ENCODE assay signal across 1 cellular context in the genomic region with DNA sequence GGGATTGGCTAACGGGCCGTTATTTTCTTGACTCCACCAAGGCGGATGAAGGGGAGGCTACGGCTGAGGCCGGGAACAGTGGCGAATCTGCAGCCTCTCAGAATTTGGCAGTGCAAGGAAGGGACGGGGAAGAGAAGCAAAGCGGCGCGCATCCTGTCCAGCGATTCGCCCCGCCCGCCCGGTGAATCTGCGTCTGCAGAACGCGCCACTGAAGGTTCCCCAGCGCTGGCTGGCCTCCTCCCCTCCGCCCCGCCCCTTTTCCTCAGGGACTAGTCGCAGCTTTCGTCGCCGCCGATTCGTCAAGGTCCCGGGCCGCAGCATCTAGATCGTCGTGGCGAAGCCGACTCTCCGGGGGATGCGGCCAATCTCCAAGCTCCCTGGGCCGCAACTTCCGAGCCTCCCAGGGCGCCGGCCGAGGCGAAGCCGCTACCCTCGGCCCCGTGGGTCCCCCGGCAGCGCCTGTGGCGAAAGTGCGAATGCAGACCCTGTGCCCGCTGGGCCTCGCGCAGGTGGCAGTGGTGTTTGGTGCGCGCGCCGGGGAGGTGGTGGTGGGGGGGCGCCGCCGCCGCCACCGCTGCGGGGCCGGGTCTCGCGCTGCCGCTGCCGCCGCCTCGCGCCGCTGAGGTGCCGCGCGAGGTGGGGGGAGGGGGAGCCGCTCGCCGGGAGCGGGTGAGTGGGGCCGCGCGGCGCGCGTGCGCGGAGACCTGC.
A peak's percentile ranks its signal among the peaks of the same experiment; 100 is the strongest.
TF ChIP-seq lines count a peak whose summit lies in the region.

A gene (plus strand): TSS at position 299 of the 708 bp plus-strand sequence. CDS start 978 bp downstream, outside the sequence.

TF ChIP-seq in K562, 482 proteins besides CTCF, POLR2A, EP300 and RAD21 (continued from another document and continues in another):
- TF ChIP-seq, protein P1, sequence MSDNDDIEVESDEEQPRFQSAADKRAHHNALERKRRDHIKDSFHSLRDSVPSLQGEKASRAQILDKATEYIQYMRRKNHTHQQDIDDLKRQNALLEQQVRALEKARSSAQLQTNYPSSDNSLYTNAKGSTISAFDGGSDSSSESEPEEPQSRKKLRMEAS (CRISPR knock-in tag; IDR thresholded peaks at IDR 0.05) = peak; percentile 73
- TF ChIP-seq KLF6 (CRISPR knock-in tag; IDR thresholded peaks at IDR 0.05; ENCODE audit: borderline replicate concordance) (no peak), NFE2L1 (tag; IDR thresholded peaks at IDR 0.05; ENCODE audit: borderline replicate concordance, low read depth) (no peak), RHOXF2B (CRISPR knock-in tag; conservative IDR thresholded peaks at IDR 0.05) (no peak; the same call in 1 of the 2 replicates), TAF1 (IDR thresholded peaks at IDR 0.05; ENCODE audit: control insufficient read depth, extremely low read depth, insufficient read depth, low read length, severe bottlenecking) (peak; percentile 51), SOX6 (IDR thresholded peaks at IDR 0.05) (peak; percentile 96), GTF2F1 (IDR thresholded peaks at IDR 0.05; ENCODE audit: low read depth, low read length) (no peak), YY1 (IDR thresholded peaks at IDR 0.05; ENCODE audit: borderline replicate concordance in 1 of 3, control insufficient read depth in 1 of 3, extremely low read depth in 1 of 3, insufficient read depth in 3 of 3, insufficient read length in 1 of 3, insufficient replicate concordance in 2 of 3, low read depth in 1 of 3, low read length in 2 of 3) (peak in 1 of 3 experiments; percentile 44), CC2D1A (IDR thresholded peaks at IDR 0.05) (no peak), WHSC1 (IDR thresholded peaks at IDR 0.05; ENCODE audit: low read length) (no peak), ZNF778 (CRISPR knock-in tag; IDR thresholded peaks at IDR 0.05) (no peak), HDAC3 (IDR thresholded peaks at IDR 0.05; ENCODE audit: borderline replicate concordance, partially characterized antibody) (no peak), ZNF121 (CRISPR knock-in tag; conservative IDR thresholded peaks at IDR 0.05) (no peak), SAFB2 (IDR thresholded peaks at IDR 0.05; ENCODE audit: borderline replicate concordance, low read depth, low read length, severe bottlenecking) (no peak), XRCC3 (IDR thresholded peaks at IDR 0.05) (no peak), ZEB2 (IDR thresholded peaks at IDR 0.05) (peak; percentile 100), ETS2 (tag; IDR thresholded peaks at IDR 0.05; ENCODE audit: borderline replicate concordance, poor library complexity, severe bottlenecking) (no peak), ZC3H11A (IDR thresholded peaks at IDR 0.05; ENCODE audit: low read depth, low read length) (no peak), PHF21A (IDR thresholded peaks at IDR 0.05; ENCODE audit: borderline replicate concordance, low read depth) (no peak), HLTF (IDR thresholded peaks at IDR 0.05) (peak; percentile 34; the same call in 1 of the 2 replicates), BCL6 (CRISPR knock-in tag; IDR thresholded peaks at IDR 0.05) (no peak), ZKSCAN8 (CRISPR knock-in tag; IDR thresholded peaks at IDR 0.05) (no peak), ZNF324 (CRISPR knock-in tag; IDR thresholded peaks at IDR 0.05) (no peak), DPF2 (IDR thresholded peaks at IDR 0.05) (no peak), SMARCB1 (IDR thresholded peaks at IDR 0.05; ENCODE audit: insufficient read length, low read depth) (no peak)
- TF ChIP-seq, protein P2, sequence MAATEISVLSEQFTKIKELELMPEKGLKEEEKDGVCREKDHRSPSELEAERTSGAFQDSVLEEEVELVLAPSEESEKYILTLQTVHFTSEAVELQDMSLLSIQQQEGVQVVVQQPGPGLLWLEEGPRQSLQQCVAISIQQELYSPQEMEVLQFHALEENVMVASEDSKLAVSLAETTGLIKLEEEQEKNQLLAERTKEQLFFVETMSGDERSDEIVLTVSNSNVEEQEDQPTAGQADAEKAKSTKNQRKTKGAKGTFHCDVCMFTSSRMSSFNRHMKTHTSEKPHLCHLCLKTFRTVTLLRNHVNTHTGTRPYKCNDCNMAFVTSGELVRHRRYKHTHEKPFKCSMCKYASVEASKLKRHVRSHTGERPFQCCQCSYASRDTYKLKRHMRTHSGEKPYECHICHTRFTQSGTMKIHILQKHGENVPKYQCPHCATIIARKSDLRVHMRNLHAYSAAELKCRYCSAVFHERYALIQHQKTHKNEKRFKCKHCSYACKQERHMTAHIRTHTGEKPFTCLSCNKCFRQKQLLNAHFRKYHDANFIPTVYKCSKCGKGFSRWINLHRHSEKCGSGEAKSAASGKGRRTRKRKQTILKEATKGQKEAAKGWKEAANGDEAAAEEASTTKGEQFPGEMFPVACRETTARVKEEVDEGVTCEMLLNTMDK (IDR thresholded peaks at IDR 0.05; ENCODE audit: borderline replicate concordance, insufficient read depth, low read depth, low read length, poor library complexity, severe bottlenecking) = no peak
- TF ChIP-seq, protein P3, sequence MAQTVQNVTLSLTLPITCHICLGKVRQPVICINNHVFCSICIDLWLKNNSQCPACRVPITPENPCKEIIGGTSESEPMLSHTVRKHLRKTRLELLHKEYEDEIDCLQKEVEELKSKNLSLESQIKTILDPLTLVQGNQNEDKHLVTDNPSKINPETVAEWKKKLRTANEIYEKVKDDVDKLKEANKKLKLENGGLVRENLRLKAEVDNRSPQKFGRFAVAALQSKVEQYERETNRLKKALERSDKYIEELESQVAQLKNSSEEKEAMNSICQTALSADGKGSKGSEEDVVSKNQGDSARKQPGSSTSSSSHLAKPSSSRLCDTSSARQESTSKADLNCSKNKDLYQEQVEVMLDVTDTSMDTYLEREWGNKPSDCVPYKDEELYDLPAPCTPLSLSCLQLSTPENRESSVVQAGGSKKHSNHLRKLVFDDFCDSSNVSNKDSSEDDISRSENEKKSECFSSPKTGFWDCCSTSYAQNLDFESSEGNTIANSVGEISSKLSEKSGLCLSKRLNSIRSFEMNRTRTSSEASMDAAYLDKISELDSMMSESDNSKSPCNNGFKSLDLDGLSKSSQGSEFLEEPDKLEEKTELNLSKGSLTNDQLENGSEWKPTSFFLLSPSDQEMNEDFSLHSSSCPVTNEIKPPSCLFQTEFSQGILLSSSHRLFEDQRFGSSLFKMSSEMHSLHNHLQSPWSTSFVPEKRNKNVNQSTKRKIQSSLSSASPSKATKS (CRISPR knock-in tag; IDR thresholded peaks at IDR 0.05) = no peak
- TF ChIP-seq, protein P4, sequence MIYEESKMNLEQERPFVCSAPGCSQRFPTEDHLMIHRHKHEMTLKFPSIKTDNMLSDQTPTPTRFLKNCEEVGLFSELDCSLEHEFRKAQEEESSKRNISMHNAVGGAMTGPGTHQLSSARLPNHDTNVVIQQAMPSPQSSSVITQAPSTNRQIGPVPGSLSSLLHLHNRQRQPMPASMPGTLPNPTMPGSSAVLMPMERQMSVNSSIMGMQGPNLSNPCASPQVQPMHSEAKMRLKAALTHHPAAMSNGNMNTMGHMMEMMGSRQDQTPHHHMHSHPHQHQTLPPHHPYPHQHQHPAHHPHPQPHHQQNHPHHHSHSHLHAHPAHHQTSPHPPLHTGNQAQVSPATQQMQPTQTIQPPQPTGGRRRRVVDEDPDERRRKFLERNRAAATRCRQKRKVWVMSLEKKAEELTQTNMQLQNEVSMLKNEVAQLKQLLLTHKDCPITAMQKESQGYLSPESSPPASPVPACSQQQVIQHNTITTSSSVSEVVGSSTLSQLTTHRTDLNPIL (CRISPR knock-in tag; IDR thresholded peaks at IDR 0.05) = no peak
- TF ChIP-seq, protein P5, sequence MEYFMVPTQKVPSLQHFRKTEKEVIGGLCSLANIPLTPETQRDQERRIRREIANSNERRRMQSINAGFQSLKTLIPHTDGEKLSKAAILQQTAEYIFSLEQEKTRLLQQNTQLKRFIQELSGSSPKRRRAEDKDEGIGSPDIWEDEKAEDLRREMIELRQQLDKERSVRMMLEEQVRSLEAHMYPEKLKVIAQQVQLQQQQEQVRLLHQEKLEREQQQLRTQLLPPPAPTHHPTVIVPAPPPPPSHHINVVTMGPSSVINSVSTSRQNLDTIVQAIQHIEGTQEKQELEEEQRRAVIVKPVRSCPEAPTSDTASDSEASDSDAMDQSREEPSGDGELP (CRISPR knock-in tag; IDR thresholded peaks at IDR 0.05; ENCODE audit: borderline replicate concordance) = peak; percentile 88
- TF ChIP-seq, protein P6, sequence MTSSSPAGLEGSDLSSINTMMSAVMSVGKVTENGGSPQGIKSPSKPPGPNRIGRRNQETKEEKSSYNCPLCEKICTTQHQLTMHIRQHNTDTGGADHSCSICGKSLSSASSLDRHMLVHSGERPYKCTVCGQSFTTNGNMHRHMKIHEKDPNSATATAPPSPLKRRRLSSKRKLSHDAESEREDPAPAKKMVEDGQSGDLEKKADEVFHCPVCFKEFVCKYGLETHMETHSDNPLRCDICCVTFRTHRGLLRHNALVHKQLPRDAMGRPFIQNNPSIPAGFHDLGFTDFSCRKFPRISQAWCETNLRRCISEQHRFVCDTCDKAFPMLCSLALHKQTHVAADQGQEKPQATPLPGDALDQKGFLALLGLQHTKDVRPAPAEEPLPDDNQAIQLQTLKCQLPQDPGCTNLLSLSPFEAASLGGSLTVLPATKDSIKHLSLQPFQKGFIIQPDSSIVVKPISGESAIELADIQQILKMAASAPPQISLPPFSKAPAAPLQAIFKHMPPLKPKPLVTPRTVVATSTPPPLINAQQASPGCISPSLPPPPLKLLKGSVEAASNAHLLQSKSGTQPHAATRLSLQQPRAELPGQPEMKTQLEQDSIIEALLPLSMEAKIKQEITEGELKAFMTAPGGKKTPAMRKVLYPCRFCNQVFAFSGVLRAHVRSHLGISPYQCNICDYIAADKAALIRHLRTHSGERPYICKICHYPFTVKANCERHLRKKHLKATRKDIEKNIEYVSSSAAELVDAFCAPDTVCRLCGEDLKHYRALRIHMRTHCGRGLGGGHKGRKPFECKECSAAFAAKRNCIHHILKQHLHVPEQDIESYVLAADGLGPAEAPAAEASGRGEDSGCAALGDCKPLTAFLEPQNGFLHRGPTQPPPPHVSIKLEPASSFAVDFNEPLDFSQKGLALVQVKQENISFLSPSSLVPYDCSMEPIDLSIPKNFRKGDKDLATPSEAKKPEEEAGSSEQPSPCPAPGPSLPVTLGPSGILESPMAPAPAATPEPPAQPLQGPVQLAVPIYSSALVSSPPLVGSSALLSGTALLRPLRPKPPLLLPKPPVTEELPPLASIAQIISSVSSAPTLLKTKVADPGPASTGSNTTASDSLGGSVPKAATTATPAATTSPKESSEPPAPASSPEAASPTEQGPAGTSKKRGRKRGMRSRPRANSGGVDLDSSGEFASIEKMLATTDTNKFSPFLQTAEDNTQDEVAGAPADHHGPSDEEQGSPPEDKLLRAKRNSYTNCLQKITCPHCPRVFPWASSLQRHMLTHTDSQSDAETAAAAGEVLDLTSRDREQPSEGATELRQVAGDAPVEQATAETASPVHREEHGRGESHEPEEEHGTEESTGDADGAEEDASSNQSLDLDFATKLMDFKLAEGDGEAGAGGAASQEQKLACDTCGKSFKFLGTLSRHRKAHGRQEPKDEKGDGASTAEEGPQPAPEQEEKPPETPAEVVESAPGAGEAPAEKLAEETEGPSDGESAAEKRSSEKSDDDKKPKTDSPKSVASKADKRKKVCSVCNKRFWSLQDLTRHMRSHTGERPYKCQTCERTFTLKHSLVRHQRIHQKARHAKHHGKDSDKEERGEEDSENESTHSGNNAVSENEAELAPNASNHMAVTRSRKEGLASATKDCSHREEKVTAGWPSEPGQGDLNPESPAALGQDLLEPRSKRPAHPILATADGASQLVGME (CRISPR knock-in tag; IDR thresholded peaks at IDR 0.05) = no peak
- TF ChIP-seq, protein P7, sequence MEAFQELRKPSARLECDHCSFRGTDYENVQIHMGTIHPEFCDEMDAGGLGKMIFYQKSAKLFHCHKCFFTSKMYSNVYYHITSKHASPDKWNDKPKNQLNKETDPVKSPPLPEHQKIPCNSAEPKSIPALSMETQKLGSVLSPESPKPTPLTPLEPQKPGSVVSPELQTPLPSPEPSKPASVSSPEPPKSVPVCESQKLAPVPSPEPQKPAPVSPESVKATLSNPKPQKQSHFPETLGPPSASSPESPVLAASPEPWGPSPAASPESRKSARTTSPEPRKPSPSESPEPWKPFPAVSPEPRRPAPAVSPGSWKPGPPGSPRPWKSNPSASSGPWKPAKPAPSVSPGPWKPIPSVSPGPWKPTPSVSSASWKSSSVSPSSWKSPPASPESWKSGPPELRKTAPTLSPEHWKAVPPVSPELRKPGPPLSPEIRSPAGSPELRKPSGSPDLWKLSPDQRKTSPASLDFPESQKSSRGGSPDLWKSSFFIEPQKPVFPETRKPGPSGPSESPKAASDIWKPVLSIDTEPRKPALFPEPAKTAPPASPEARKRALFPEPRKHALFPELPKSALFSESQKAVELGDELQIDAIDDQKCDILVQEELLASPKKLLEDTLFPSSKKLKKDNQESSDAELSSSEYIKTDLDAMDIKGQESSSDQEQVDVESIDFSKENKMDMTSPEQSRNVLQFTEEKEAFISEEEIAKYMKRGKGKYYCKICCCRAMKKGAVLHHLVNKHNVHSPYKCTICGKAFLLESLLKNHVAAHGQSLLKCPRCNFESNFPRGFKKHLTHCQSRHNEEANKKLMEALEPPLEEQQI (IDR thresholded peaks at IDR 0.05) = no peak
- TF ChIP-seq, protein P8, sequence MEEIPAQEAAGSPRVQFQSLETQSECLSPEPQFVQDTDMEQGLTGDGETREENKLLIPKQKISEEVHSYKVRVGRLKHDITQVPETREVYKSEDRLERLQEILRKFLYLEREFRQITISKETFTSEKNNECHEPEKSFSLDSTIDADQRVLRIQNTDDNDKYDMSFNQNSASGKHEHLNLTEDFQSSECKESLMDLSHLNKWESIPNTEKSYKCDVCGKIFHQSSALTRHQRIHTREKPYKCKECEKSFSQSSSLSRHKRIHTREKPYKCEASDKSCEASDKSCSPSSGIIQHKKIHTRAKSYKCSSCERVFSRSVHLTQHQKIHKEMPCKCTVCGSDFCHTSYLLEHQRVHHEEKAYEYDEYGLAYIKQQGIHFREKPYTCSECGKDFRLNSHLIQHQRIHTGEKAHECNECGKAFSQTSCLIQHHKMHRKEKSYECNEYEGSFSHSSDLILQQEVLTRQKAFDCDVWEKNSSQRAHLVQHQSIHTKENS (CRISPR knock-in tag; IDR thresholded peaks at IDR 0.05) = no peak
- TF ChIP-seq, protein P9, sequence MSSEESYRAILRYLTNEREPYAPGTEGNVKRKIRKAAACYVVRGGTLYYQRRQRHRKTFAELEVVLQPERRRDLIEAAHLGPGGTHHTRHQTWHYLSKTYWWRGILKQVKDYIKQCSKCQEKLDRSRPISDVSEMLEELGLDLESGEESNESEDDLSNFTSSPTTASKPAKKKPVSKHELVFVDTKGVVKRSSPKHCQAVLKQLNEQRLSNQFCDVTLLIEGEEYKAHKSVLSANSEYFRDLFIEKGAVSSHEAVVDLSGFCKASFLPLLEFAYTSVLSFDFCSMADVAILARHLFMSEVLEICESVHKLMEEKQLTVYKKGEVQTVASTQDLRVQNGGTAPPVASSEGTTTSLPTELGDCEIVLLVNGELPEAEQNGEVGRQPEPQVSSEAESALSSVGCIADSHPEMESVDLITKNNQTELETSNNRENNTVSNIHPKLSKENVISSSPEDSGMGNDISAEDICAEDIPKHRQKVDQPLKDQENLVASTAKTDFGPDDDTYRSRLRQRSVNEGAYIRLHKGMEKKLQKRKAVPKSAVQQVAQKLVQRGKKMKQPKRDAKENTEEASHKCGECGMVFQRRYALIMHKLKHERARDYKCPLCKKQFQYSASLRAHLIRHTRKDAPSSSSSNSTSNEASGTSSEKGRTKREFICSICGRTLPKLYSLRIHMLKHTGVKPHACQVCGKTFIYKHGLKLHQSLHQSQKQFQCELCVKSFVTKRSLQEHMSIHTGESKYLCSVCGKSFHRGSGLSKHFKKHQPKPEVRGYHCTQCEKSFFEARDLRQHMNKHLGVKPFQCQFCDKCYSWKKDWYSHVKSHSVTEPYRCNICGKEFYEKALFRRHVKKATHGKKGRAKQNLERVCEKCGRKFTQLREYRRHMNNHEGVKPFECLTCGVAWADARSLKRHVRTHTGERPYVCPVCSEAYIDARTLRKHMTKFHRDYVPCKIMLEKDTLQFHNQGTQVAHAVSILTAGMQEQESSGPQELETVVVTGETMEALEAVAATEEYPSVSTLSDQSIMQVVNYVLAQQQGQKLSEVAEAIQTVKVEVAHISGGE (CRISPR knock-in tag; IDR thresholded peaks at IDR 0.05) = peak; percentile 62 to 96 (median 78); a peak in 5 of 6 replicates
